15 cellular contexts compared by ENCODE assay signal in the genomic region with DNA sequence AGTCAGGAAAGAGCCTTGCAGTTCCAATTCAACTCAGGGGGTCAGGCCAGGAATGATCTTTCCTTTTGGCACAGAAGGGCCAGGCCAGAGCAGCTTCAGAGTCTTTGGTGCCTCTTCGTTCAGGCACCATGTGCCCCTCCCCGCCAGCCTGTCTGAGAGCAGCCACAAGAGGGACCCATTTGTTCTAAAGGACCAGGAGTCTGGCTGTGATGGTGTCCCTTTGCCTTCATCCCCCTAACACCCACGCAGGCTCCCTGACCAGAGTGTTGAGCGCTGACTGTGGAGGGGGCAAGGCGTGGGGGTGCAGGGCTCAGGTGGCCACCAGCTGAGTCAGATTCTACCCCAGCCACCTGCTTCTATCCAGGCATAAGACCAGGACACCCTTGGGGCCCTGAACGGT.
DNase-seq lines count a peak whose midpoint lies in the region; ATAC-seq and TF ChIP-seq lines count a peak whose summit lies in the region.
"Had no signal": no experiment of that assay in that cellular context is flagged by ENCODE, and none has a peak within 500 bp of the region (broad histone marks: within the 10 kb centered on the region; RNA-seq: fewer than 3 reads in every experiment).

No MANE protein-coding gene starts in this region.

- H3K4me1 ChIP-seq in iPS DF 6.9 (ENCODE audit: control insufficient read depth, insufficient read depth, low read length): no peaks in the 10 kb centered on the region

- H3K9me3 ChIP-seq in iPS DF 6.9 (ENCODE audit: control insufficient read depth, insufficient read depth, low read length): no peaks in the 10 kb centered on the region

- peaks cover 38% of the 10 kb centered on the region for H3K27me3 Mint-ChIP-seq in HFFc6 (ENCODE audit: insufficient read depth)

- TF ChIP-seq CTCF in HFFc6 (IDR thresholded peaks at IDR 0.05): peak; percentile 55; the same call in 1 of the 2 replicates

- no peak overlapping the region for H3K4me3 Mint-ChIP-seq in HFFc6
- H3K4me3 Mint-ChIP-seq: activated CD8-positive, alpha-beta memory T cell treated with anti-CD3 and anti-CD28 coated beads, Interleukin-2, amount 10 ng/mL, durations not matched to agents 7 days and 5 days; T-helper 1 cell treated with Interleukin-12 subunit alpha and Interleukin-12 subunit beta and Interleukin-4 antibody, amounts not matched to agents 30 μg/mL and 1 μg/mL, for 36 hours had no signal

- no peaks in the 10 kb centered on the region for H3K27me3 ChIP-seq in iPS DF 6.9 (ENCODE audit: control insufficient read depth, insufficient read depth, low read length)

- no peaks in the 10 kb centered on the region for H3K36me3 Mint-ChIP-seq in HFFc6 (ENCODE audit: low read depth)
- H3K36me3 Mint-ChIP-seq: activated CD8-positive, alpha-beta memory T cell treated with anti-CD3 and anti-CD28 coated beads, Interleukin-2, amount 10 ng/mL, durations not matched to agents 7 days and 5 days had no signal

- H3K4me1 Mint-ChIP-seq in HFFc6 (ENCODE audit: low read depth): peaks cover 5% of the 10 kb centered on the region; the same call in 1 of the 2 replicates
- H3K4me1 Mint-ChIP-seq: activated CD8-positive, alpha-beta memory T cell treated with anti-CD3 and anti-CD28 coated beads, Interleukin-2, amount 10 ng/mL, durations not matched to agents 7 days and 5 days had no signal

- ATAC-seq in SK-N-SH treated with all-trans-retinoic acid at 6 μM for 48 hours (peak; percentile 47; the same call in 2 of the 3 replicates), left colon (no peak), GM18517 (IDR thresholded peaks at IDR 0.05; ENCODE audit: unreplicated experiment) (no peak)
- ATAC-seq: activated CD8-positive, alpha-beta memory T cell treated with anti-CD3 and anti-CD28 coated beads, Interleukin-2, amount 10 ng/mL, durations not matched to agents 7 days and 5 days had no signal

- no peak overlapping the region for H3K27ac Mint-ChIP-seq in HFFc6
- H3K27ac Mint-ChIP-seq: activated CD8-positive, alpha-beta memory T cell treated with anti-CD3 and anti-CD28 coated beads, Interleukin-2, amount 10 ng/mL, durations not matched to agents 7 days and 5 days; T-helper 1 cell treated with Interleukin-12 subunit alpha and Interleukin-12 subunit beta and Interleukin-4 antibody, amounts not matched to agents 30 μg/mL and 1 μg/mL, for 36 hours had no signal

- H3K9me3 Mint-ChIP-seq in HFFc6: no peaks in the 10 kb centered on the region; the same call in 1 of the 2 replicates

- H3K27ac ChIP-seq in iPS DF 6.9 (ENCODE audit: low read length): no peak overlapping the region

- no peak overlapping the region for H3K4me3 ChIP-seq in iPS DF 6.9 (ENCODE audit: low read length)
- H3K4me3 ChIP-seq: lung had no signal

- DNase-seq in ELF-1 (ENCODE audit: low read depth, low spot score): peak; percentile 25
- DNase-seq in HFFc6: no peak
- peak; percentile 18 for DNase-seq in iPS DF 6.9 (ENCODE audit: low read depth, low spot score)
- DNase-seq in left colon: no peak
- no peak for DNase-seq in effector CD8-positive, alpha-beta T cell (lab: John Stamatoyannopoulos, UW)
- no peak for DNase-seq in NCI-H2171 (lab: John Stamatoyannopoulos, UW)
- DNase-seq: activated CD8-positive, alpha-beta memory T cell treated with anti-CD3 and anti-CD28 coated beads, Interleukin-2, amount 10 ng/mL, durations not matched to agents 7 days and 5 days; aorta; COR-L47; NCI-H2171 treated with DMSO at 0.1 percent for 48 hours; trophoblast cell had no signal

- intact Hi-C loops in left colon (cut with DNase I, micrococcal nuclease): no loop called here

- WGBS in iPS DF 6.9 (ENCODE audit: insufficient coverage, insufficient read length): no CpG with 5 or more reads among the region's 6 CpGs

- H3K36me3 ChIP-seq in iPS DF 6.9 (ENCODE audit: control insufficient read depth, insufficient read depth, low read length): no peaks in the 10 kb centered on the region

TF ChIP-seq in SK-N-SH treated with all-trans-retinoic acid at 6 μM for 48 hours, 23 proteins besides CTCF, POLR2A, EP300 and RAD21:
- TF ChIP-seq, protein P1, sequence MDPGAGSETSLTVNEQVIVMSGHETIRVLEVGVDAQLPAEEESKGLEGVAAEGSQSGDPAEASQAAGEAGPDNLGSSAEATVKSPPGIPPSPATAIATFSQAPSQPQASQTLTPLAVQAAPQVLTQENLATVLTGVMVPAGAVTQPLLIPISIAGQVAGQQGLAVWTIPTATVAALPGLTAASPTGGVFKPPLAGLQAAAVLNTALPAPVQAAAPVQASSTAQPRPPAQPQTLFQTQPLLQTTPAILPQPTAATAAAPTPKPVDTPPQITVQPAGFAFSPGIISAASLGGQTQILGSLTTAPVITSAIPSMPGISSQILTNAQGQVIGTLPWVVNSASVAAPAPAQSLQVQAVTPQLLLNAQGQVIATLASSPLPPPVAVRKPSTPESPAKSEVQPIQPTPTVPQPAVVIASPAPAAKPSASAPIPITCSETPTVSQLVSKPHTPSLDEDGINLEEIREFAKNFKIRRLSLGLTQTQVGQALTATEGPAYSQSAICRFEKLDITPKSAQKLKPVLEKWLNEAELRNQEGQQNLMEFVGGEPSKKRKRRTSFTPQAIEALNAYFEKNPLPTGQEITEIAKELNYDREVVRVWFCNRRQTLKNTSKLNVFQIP (CRISPR knock-in tag; IDR thresholded peaks at IDR 0.05; ENCODE audit: borderline replicate concordance, low read depth): no peak
- no peak for TF ChIP-seq ARNTL (CRISPR knock-in tag; IDR thresholded peaks at IDR 0.05; ENCODE audit: borderline replicate concordance, low read depth)
- no peak for TF ChIP-seq GLIS3 (CRISPR knock-in tag; IDR thresholded peaks at IDR 0.05)
- no peak for TF ChIP-seq ISL1 (CRISPR knock-in tag; IDR thresholded peaks at IDR 0.05)
- no peak for TF ChIP-seq TCF4 (CRISPR knock-in tag; IDR thresholded peaks at IDR 0.05; ENCODE audit: borderline replicate concordance)
- no peak for TF ChIP-seq SNAI2 (CRISPR knock-in tag; IDR thresholded peaks at IDR 0.05)
- TF ChIP-seq ZFP3 (CRISPR knock-in tag; IDR thresholded peaks at IDR 0.05): no peak
- TF ChIP-seq ZFP30 (CRISPR knock-in tag; IDR thresholded peaks at IDR 0.05): no peak
- no peak for TF ChIP-seq PPARA (CRISPR knock-in tag; IDR thresholded peaks at IDR 0.05; ENCODE audit: borderline replicate concordance)
- no peak for TF ChIP-seq ZNF8 (CRISPR knock-in tag; IDR thresholded peaks at IDR 0.05)
- no peak for TF ChIP-seq CSDC2 (CRISPR knock-in tag; IDR thresholded peaks at IDR 0.05)

Comparison
In these comparisons a context has a peak if more than half of its experiments do, and no peak if none do; other contexts are left out.
1. DNase-seq: peak in ELF-1 (single experiment) and iPS DF 6.9 (single experiment); none in HFFc6 (single experiment), left colon (0 of 2), effector CD8-positive, alpha-beta T cell (single experiment) and NCI-H2171 (single experiment).